33 cellular contexts compared by ENCODE assay signal in the genomic region with DNA sequence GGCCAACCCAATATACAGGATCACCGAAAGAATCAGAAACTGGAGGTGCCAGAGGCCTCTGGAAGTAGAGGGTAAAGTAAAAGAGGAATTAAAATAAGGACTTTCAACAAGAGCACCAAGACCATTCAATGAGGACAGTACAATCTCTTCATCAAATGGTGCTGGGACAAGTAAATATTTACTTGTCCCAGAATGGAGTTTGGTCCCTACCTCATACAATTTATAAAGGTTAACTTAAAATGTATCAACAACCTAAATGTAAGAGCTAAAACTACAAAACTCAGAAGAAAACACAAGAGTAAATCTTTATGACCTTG.
"Had no signal": no experiment of that assay in that cellular context is flagged by ENCODE, and none has a peak within 500 bp of the region (broad histone marks: within the 10 kb centered on the region; RNA-seq: fewer than 3 reads in every experiment).

No MANE protein-coding gene starts in this region.

- ATAC-seq: activated naive CD4-positive, alpha-beta T cell treated with anti-CD3 and anti-CD28 coated beads, Interleukin-2, amount 50 U/mL, for 72 hours; activated naive CD8-positive, alpha-beta T cell treated with anti-CD3 and anti-CD28 coated beads, Interleukin-2, amount 50 U/mL, for 24 hours; activated T-cell treated with anti-CD3 and anti-CD28 coated beads, Interleukin-2, amount 50 U/mL, for 4 hours; activated T-cell treated with anti-CD3 and anti-CD28 coated beads, Interleukin-2, amount 50 U/mL, for 72 hours; activated T-helper 17 cell treated with anti-CD3 and anti-CD28 coated beads, Interleukin-2, amount 50 U/mL, for 72 hours; body of pancreas had no signal

- H3K9me3 ChIP-seq: adrenal gland, ascending aorta, body of pancreas, breast epithelium had no signal

- H3K27ac ChIP-seq: adrenal gland, ascending aorta, body of pancreas, brain microvascular endothelial cell, breast epithelium, cardiac muscle cell had no signal

- FAIRE-seq: astrocyte, bronchial epithelial cell had no signal

- H3K4me1 ChIP-seq: ascending aorta, body of pancreas, breast epithelium had no signal

- H3K36me3 ChIP-seq: breast epithelium had no signal

- H3K4me3 ChIP-seq: adrenal gland, ascending aorta, body of pancreas, breast epithelium, cardiac muscle cell had no signal

- DNase-seq: activated effector memory CD4-positive, alpha-beta T cell treated with anti-CD3 and anti-CD28 coated beads, Interleukin-2, amount 50 U/mL, for 16 hours; activated gamma-delta T cell; activated gamma-delta T cell treated with Interleukin-2 at 50 U/mL for 16 hours; activated naive CD4-positive, alpha-beta T cell; activated naive CD4-positive, alpha-beta T cell treated with anti-CD3 and anti-CD28 coated beads for 36 hours; activated naive CD4-positive, alpha-beta T cell treated with anti-CD3 and anti-CD28 coated beads, Interleukin-2, amount 10 ng/mL, durations not matched to agents 7 days and 5 days; activated naive CD4-positive, alpha-beta T cell treated with anti-CD3 and anti-CD28 coated beads, Interleukin-2, amount 50 U/mL, for 16 hours; activated naive CD4-positive, alpha-beta T cell treated with Interleukin-2 at 50 U/mL for 16 hours; activated naive CD8-positive, alpha-beta T cell treated with anti-CD3 and anti-CD28 coated beads for 36 hours; activated naive CD8-positive, alpha-beta T cell treated with anti-CD3 and anti-CD28 coated beads, Interleukin-2, amount 10 ng/mL, durations not matched to agents 7 days and 5 days; activated naive CD8-positive, alpha-beta T cell treated with anti-CD3 and anti-CD28 coated beads, Interleukin-2, amount 50 U/mL, for 24 hours; activated T-cell treated with anti-CD3 and anti-CD28 coated beads, Interleukin-2, amount 50 U/mL, for 1 hour; activated T-cell treated with anti-CD3 and anti-CD28 coated beads, Interleukin-2, amount 50 U/mL, for 24 hours; activated T-cell treated with anti-CD3 and anti-CD28 coated beads, Interleukin-2, amount 50 U/mL, for 4 hours; activated T-cell treated with anti-CD3 and anti-CD28 coated beads, Interleukin-2, amount 50 U/mL, for 48 hours; activated T-cell treated with anti-CD3 and anti-CD28 coated beads, Interleukin-2, amount 50 U/mL, for 72 hours; adrenal gland; amniotic stem cell; amygdala; anterior cingulate cortex; aorta; body of pancreas; brain microvascular endothelial cell; caudate nucleus; central memory CD4-positive, alpha-beta T cell; cerebellar nuclear complex had no signal

- H3K27me3 ChIP-seq: adrenal gland, ascending aorta, body of pancreas, brain microvascular endothelial cell, breast epithelium, cardiac muscle cell had no signal
